13 cellular contexts compared by ENCODE assay signal in genomic region chr20:25230177-25230831, GRCh38. TPM values are rescaled to one million over a fixed set of nuclear protein-coding genes. Genes with fewer than 3 reads are reported as not detected.
DNase-seq lines count a peak whose midpoint lies in the region; ATAC-seq and TF ChIP-seq lines count a peak whose summit lies in the region.
"Had no signal": no experiment of that assay in that cellular context is flagged by ENCODE, and none has a peak within 500 bp of the region (broad histone marks: within the 10 kb centered on the region; RNA-seq: fewer than 3 reads in every experiment).

No MANE protein-coding gene starts in this region.

- H2AFZ ChIP-seq in IMR-90 (replicated peaks; ENCODE audit: low read length, poor library complexity), result no peak overlapping the region

- 0 out of 4 replicates have a peak, but pooled peaks cover 0 to 3% of the 10 kb centered on the region in 2 experiments for H3K79me1 ChIP-seq in IMR-90 (ENCODE audit: low read depth in 1 of 2, low read length in 2 of 2)

- no peaks in the 10 kb centered on the region for H3K27me3 ChIP-seq in IMR-90 (ENCODE audit: control insufficient read depth, insufficient read depth, low read length)
- no peaks in the 10 kb centered on the region for H3K27me3 ChIP-seq in muscle layer of colon (ENCODE audit: control insufficient read depth in 1 of 2, insufficient read depth in 2 of 2, low read length in 2 of 2)

- dilution Hi-C loops in IMR-90 (cut with HindIII; ENCODE audit: low sequenced_read_pairs, unreplicated experiment), result no loop called here

- H3K4me3 ChIP-seq in IMR-90 (ENCODE audit: insufficient read depth, low read depth, low read length), result no peak overlapping the region
- H3K4me3 ChIP-seq in muscle layer of colon (ENCODE audit: low read depth in 1 of 2, low read length in 2 of 2), result no peak overlapping the region

- CTCF ChIA-PET in IMR-90 (lab: Yijun Ruan, JAX) (no interaction called here), T-cell (lab: Charles Lee) (no interaction called here), GM10248 (lab: Yijun Ruan, JAX) (interaction anchor here (0.7 kb wide), 1 partner anchor 17 kb away, joined by 3 read pairs; no protein-coding TSS in a partner anchor)

- H3K36me3 Mint-ChIP-seq in T-cell, result peaks cover 9% of the 10 kb centered on the region
- H3K36me3 Mint-ChIP-seq: activated naive CD4-positive, alpha-beta T cell treated with anti-CD3 and anti-CD28 coated beads, Interleukin-2, amount 10 ng/mL, durations not matched to agents 7 days and 5 days had no signal

- peak; percentile 67 for ATAC-seq in GM18520 (IDR thresholded peaks at IDR 0.05; ENCODE audit: unreplicated experiment)
- ATAC-seq in GM21786 (IDR thresholded peaks at IDR 0.05; ENCODE audit: unreplicated experiment), result peak; percentile 75
- ATAC-seq in IMR-90 (ENCODE audit: low read depth), result no peak
- ATAC-seq in T-cell (replicated peaks in 1 of 4), result no peak
- ATAC-seq: HCT116 had no signal

- DNase-seq in IMR-90 (no peak), T-cell (no peak), NCI-H1092 treated with DMSO at 0.1 percent for 48 hours (lab: John Stamatoyannopoulos, UW) (no peak), NCI-H1105 (lab: John Stamatoyannopoulos, UW) (no peak), GM10248 (ENCODE audit: extremely low spot score) (no peak)
- DNase-seq: activated naive CD4-positive, alpha-beta T cell treated with anti-CD3 and anti-CD28 coated beads, Interleukin-2, amount 10 ng/mL, durations not matched to agents 7 days and 5 days; EL; NCI-H1048; T1000 had no signal

- H2AK9ac ChIP-seq in IMR-90 (replicated peaks; ENCODE audit: low read depth, low read length, poor library complexity), result peak overlapping the region; percentile 80

- H3K36me3 ChIP-seq in IMR-90 (ENCODE audit: control insufficient read depth, insufficient read depth, low read length) (peaks cover 7% of the 10 kb centered on the region; the same call in 1 of the 2 replicates), muscle layer of colon (ENCODE audit: insufficient read depth, low read length) (no peaks in the 10 kb centered on the region)

- no peak overlapping the region for H4K8ac ChIP-seq in IMR-90 (ENCODE audit: low read depth in 2 of 2, low read length in 2 of 2)

- in situ Hi-C loops in IMR-90 (cut with MboI; ENCODE audit: low sequenced_read_pairs), result loop anchor here (5.0 kb wide), 1 partner anchor 33 kb away; the partner anchor contains the start of gene ENTPD6

- H3K9me3 Mint-ChIP-seq in T-cell, result no peaks in the 10 kb centered on the region
- H3K9me3 Mint-ChIP-seq: activated naive CD4-positive, alpha-beta T cell treated with anti-CD3 and anti-CD28 coated beads, Interleukin-2, amount 10 ng/mL, durations not matched to agents 7 days and 5 days had no signal

- peaks cover 5 to 7% of the 10 kb centered on the region in 2 donors for H3K27me3 Mint-ChIP-seq in T-cell

- H3K9me3 ChIP-seq in IMR-90 (ENCODE audit: control insufficient read depth, insufficient read depth, low read length) (no peaks in the 10 kb centered on the region), muscle layer of colon (ENCODE audit: low read length) (no peaks in the 10 kb centered on the region)

- no peak for TF ChIP-seq POLR2A in IMR-90 (IDR thresholded peaks at IDR 0.05; ENCODE audit: low read depth, low read length)

- H3K56ac ChIP-seq in IMR-90 (ENCODE audit: extremely low read depth, insufficient read depth, low read length), result no peak overlapping the region

- peak overlapping the region; percentile 9; the same call in 1 of the 2 replicates for H4K91ac ChIP-seq in IMR-90 (ENCODE audit: insufficient read depth, low read depth, low read length)

- no peaks in the 10 kb centered on the region for H4K20me1 ChIP-seq in IMR-90 (ENCODE audit: insufficient read depth, low read length)

- peaks cover 6% of the 10 kb centered on the region; the same call in 1 of the 2 replicates for H3K9me1 ChIP-seq in IMR-90 (ENCODE audit: insufficient read depth, low read length)

- 0 out of 2 replicates have a peak overlapping the region, but pooled peaks have one; percentile 48 for H3K4ac ChIP-seq in IMR-90 (ENCODE audit: low read depth, low read length)

- no peak overlapping the region for H2BK20ac ChIP-seq in IMR-90 (ENCODE audit: low read depth, low read length)

- WGBS in IMR-90 (ENCODE audit: extremely low coverage in 2 of 2, insufficient read length in 1 of 2), 2 experiments, result 90% methylated on average over 2 of the region's 8 CpGs; no CpG with 5 or more reads in 1 of the 2 experiments

- no peak overlapping the region for H3K27ac Mint-ChIP-seq in T-cell
- H3K27ac Mint-ChIP-seq: activated naive CD4-positive, alpha-beta T cell treated with anti-CD3 and anti-CD28 coated beads, Interleukin-2, amount 10 ng/mL, durations not matched to agents 7 days and 5 days had no signal

- H3K4me1 ChIP-seq in IMR-90 (ENCODE audit: control insufficient read depth, insufficient read depth, low read length) (peaks cover 8% of the 10 kb centered on the region), muscle layer of colon (ENCODE audit: insufficient read depth, low read length) (peaks cover 31% of the 10 kb centered on the region)

- no peak for TF ChIP-seq RAD21 in IMR-90 (IDR thresholded peaks at IDR 0.05; ENCODE audit: low read length)

- TF ChIP-seq CTCF in IMR-90 (conservative IDR thresholded peaks at IDR 0.05; ENCODE audit: low read depth, low read length) (no peak), GM10248 (IDR thresholded peaks at IDR 0.05; ENCODE audit: control extremely low read depth, extremely low read depth, low read depth, missing control alignments) (no peak)

- H2AK5ac ChIP-seq in IMR-90 (ENCODE audit: low read depth, low read length), result 0 out of 2 replicates have a peak overlapping the region, but pooled peaks have one; percentile 4

- H3K23ac ChIP-seq in IMR-90 (ENCODE audit: low read depth, low read length), result no peak overlapping the region

- no peaks in the 10 kb centered on the region for H3K4me1 Mint-ChIP-seq in T-cell
- H3K4me1 Mint-ChIP-seq: activated naive CD4-positive, alpha-beta T cell treated with anti-CD3 and anti-CD28 coated beads, Interleukin-2, amount 10 ng/mL, durations not matched to agents 7 days and 5 days had no signal

- no peak overlapping the region for H3K27ac ChIP-seq in IMR-90 (ENCODE audit: insufficient read depth, low read length)
- H3K27ac ChIP-seq in muscle layer of colon (ENCODE audit: low read depth, low read length), result peak overlapping the region; percentile 27

- POLR2A ChIA-PET in IMR-90 (lab: Charles Lee; ENCODE audit: unreplicated experiment) (no interaction called here), T-cell (lab: Charles Lee) (no interaction called here), GM10248 (lab: Yijun Ruan, JAX) (no interaction called here)

- H2BK15ac ChIP-seq in IMR-90 (ENCODE audit: low read depth, low read length), result no peak overlapping the region

- intact Hi-C loops in IMR-90 (cut with micrococcal nuclease), result no loop called here

- H3K4me3 Mint-ChIP-seq in T-cell, result no peak overlapping the region
- H3K4me3 Mint-ChIP-seq: activated naive CD4-positive, alpha-beta T cell treated with anti-CD3 and anti-CD28 coated beads, Interleukin-2, amount 10 ng/mL, durations not matched to agents 7 days and 5 days had no signal

- peak overlapping the region; percentile 52; the same call in 1 of the 2 replicates for H2BK120ac ChIP-seq in IMR-90 (ENCODE audit: low read depth, low read length)

- no peak overlapping the region for H2BK5ac ChIP-seq in IMR-90 (ENCODE audit: low read depth, low read length, poor library complexity, severe bottlenecking)

- H3K9ac ChIP-seq in IMR-90 (ENCODE audit: low read depth, low read length), result no peak overlapping the region
- no peak overlapping the region for H3K9ac ChIP-seq in muscle layer of colon (ENCODE audit: low read length)

- no TSS peak for BruUV-seq in IMR-90 (replicated peaks; lab: Mats Ljungman, UMichigan)

- H3K18ac ChIP-seq in IMR-90 (ENCODE audit: low read depth, low read length), result no peak overlapping the region

- no peak overlapping the region for H3K4me2 ChIP-seq in IMR-90 (ENCODE audit: low read depth, low read length)

- no peak overlapping the region for H3K14ac ChIP-seq in IMR-90 (replicated peaks; ENCODE audit: low read depth, low read length)

- H4K5ac ChIP-seq in IMR-90 (ENCODE audit: low read depth, low read length), result no peak overlapping the region

TF ChIP-seq in IMR-90, 13 proteins besides CTCF, POLR2A, EP300 and RAD21 (continues in another document):
- TF ChIP-seq CHD1 (IDR thresholded peaks at IDR 0.05; ENCODE audit: low read depth, low read length) (no peak), ELK1 (IDR thresholded peaks at IDR 0.05; ENCODE audit: borderline replicate concordance, low read depth, low read length) (no peak), MAFK (IDR thresholded peaks at IDR 0.05; ENCODE audit: low read depth, low read length) (no peak), BHLHE40 (IDR thresholded peaks at IDR 0.05; ENCODE audit: low read depth, low read length) (no peak), RCOR1 (IDR thresholded peaks at IDR 0.05; ENCODE audit: insufficient replicate concordance, low read length) (no peak), RFX5 (IDR thresholded peaks at IDR 0.05; ENCODE audit: low read depth, low read length) (no peak), SMC3 (IDR thresholded peaks at IDR 0.05; ENCODE audit: low read depth, low read length) (no peak)

RNA-seq across cellular contexts. Expression of gene PYGB, which starts 17.6 kb away (rescaled TPM):
- 72.4 and 81.4 TPM in 2 replicates for total RNA-seq in IMR-90 (2012; rRNA removed)
- polyA plus RNA-seq in IMR-90 (2012; rRNA removed), result 83.1 TPM in 2 replicates
- 62.2 and 67.4 TPM in 2 replicates for polyA plus RNA-seq in IMR-90 (2012; cell fraction: cytosol; rRNA removed)
- 106 and 206 TPM in 2 replicates for polyA plus RNA-seq in IMR-90 (2012; cell fraction: nucleus; rRNA removed; ENCODE audit: low replicate concordance)
- total RNA-seq in T-cell, result 10 to 100 TPM; 29.7 to 53.4 (median 36.5) TPM

RNA-seq across cellular contexts. Expression of gene ENTPD6, which starts 34.8 kb away (rescaled TPM):
- total RNA-seq in IMR-90 (2012; rRNA removed) (53.6 and 61.1 TPM in 2 replicates), T-cell (100 to 1,000 TPM in 1 of 5 donors, 10 to 100 TPM in 4; 80.5 to 102 (median 90.9) TPM)
- 98.4 and 98.6 TPM in 2 replicates for polyA plus RNA-seq in IMR-90 (2012; rRNA removed)
- 79.7 and 106 TPM in 2 replicates for polyA plus RNA-seq in IMR-90 (2012; cell fraction: cytosol; rRNA removed)
- polyA plus RNA-seq in IMR-90 (2012; cell fraction: nucleus; rRNA removed; ENCODE audit: low replicate concordance), result 204 and 302 TPM in 2 replicates

Comparison
In these comparisons a context has a peak if more than half of its experiments do, and no peak if none do; other contexts are left out.
1. ATAC-seq: peak in GM18520 (single experiment) and GM21786 (single experiment); none in IMR-90 (single experiment) and T-cell (0 of 4).